In the genomic region with DNA sequence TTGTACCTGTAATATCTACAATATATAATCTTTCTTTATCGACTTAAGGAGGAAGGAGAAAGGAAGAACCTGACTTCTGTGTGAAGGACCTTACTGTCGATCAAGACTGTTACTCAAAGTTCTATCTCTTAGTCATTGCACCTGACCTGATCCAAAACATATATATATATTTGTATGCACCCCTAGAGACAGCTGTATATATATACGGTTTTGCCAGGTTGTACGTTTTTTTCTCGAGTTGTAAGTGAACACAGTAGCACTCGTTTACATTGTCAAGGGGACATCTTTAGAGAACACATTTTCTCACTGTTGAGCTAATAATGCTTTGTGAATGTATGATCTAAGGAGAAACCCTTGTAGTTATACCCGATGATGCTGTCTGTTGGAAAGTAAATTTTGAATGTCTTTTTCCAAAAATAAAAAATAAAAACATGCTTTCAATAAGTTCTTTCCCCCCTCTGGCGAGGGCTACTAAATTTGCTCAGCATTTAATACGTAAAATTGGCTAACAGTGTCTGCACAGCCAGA, we compare ENCODE assay signal across 2 cellular contexts.
TF ChIP-seq lines count a peak whose summit lies in the region.

No MANE protein-coding gene starts in this region.

TF ChIP-seq in H1, 55 proteins besides CTCF, POLR2A, EP300 and RAD21:
- TF ChIP-seq CHD1 (IDR thresholded peaks at IDR 0.05; ENCODE audit: low read depth, low read length) = no peak
- TF ChIP-seq, protein P1, sequence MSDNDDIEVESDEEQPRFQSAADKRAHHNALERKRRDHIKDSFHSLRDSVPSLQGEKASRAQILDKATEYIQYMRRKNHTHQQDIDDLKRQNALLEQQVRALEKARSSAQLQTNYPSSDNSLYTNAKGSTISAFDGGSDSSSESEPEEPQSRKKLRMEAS (IDR thresholded peaks at IDR 0.05) = no peak
- TF ChIP-seq CBX8 (IDR thresholded peaks at IDR 0.05; ENCODE audit: borderline replicate concordance, low read depth, low read length) = no peak
- TF ChIP-seq NANOG (IDR thresholded peaks at IDR 0.05; ENCODE audit: insufficient read depth, low read depth, low read length, poor library complexity, severe bottlenecking) = no peak
- no peak for TF ChIP-seq JUND (IDR thresholded peaks at IDR 0.05; ENCODE audit: low read length)
- TF ChIP-seq GABPA (IDR thresholded peaks at IDR 0.05; ENCODE audit: borderline replicate concordance, insufficient read depth, low read length) = no peak
- no peak for TF ChIP-seq RFX5 (IDR thresholded peaks at IDR 0.05; ENCODE audit: borderline replicate concordance, low read depth, low read length)
- TF ChIP-seq BRCA1 (IDR thresholded peaks at IDR 0.05; ENCODE audit: low read depth, low read length) = no peak
- TF ChIP-seq POU5F1 (IDR thresholded peaks at IDR 0.05; ENCODE audit: low read depth, low read length) = no peak
- TF ChIP-seq TCF12 (IDR thresholded peaks at IDR 0.05; ENCODE audit: low read depth, low read length) = no peak
- TF ChIP-seq PHF8 (conservative IDR thresholded peaks at IDR 0.05; ENCODE audit: low read depth, low read length) = no peak
- no peak for TF ChIP-seq SP4 (IDR thresholded peaks at IDR 0.05; ENCODE audit: low read length)
- TF ChIP-seq CEBPB (IDR thresholded peaks at IDR 0.05; ENCODE audit: low read depth, low read length) = no peak
- TF ChIP-seq POLR2AphosphoS5 (IDR thresholded peaks at IDR 0.05; ENCODE audit: low read depth, low read length) = no peak
- no peak for TF ChIP-seq KDM5A (IDR thresholded peaks at IDR 0.05; ENCODE audit: low read length)
- no peak for TF ChIP-seq TAF7 (optimal IDR thresholded peaks at IDR 0.05; ENCODE audit: borderline replicate concordance, low read depth, low read length)
- no peak for TF ChIP-seq NRF1 (IDR thresholded peaks at IDR 0.05; ENCODE audit: low read depth, low read length)
- no peak for TF ChIP-seq BACH1 (IDR thresholded peaks at IDR 0.05; ENCODE audit: low read length)

TF ChIP-seq in GM12891, 5 proteins besides CTCF, POLR2A, EP300 and RAD21:
- TF ChIP-seq PAX5 (IDR thresholded peaks at IDR 0.05; ENCODE audit: insufficient read depth, low read length, severe bottlenecking) (no peak), POU2F2 (IDR thresholded peaks at IDR 0.05; ENCODE audit: low read depth, low read length) (no peak), SPI1 (IDR thresholded peaks at IDR 0.05; ENCODE audit: low read depth, low read length) (no peak), POLR2AphosphoS5 (IDR thresholded peaks at IDR 0.05; ENCODE audit: low read depth, low read length) (no peak), TAF1 (IDR thresholded peaks at IDR 0.05; ENCODE audit: low read depth, low read length) (no peak; the same call in 1 of the 2 replicates)
TF ChIP-seq in GM12891: peak in this region for 0.
